In the genomic region with DNA sequence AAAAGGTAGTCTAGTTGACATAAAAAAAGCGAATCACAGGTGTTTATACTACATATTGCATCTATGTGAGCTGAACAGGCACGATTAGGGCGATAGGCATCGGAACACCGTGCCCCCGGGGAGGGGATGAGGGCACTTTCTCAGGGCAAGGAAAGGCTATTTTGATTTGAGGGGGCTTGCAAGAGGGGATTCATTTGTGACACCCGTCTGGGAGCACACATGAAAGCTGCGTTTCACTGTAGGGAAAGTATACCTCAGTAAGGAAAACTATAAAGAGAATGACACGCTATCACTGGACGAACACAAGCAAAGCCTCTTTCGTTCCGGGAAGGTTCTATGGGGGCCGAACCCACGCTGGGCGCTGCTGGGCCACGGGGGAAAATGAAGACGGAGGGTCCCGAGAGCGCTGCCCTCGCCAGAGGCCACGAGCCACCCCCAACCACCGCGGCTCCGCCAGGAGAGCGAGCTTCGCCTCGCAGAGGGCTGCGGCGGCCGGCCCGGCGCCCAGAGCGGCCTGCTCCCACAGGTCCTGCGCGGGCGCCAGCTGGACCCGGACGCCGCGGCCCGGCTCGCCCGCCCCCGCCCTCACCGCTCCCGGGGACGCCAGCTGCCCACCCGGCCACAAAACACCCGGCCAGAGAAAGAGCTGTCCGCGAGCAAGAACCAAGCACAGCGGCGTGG, we compare ENCODE assay signal across 1 cellular context.
TF ChIP-seq lines count a peak whose summit lies in the region.

No MANE protein-coding gene starts in this region.

TF ChIP-seq in K562, 482 proteins besides CTCF, POLR2A, EP300 and RAD21 (continued from another document):
- TF ChIP-seq, protein P1, sequence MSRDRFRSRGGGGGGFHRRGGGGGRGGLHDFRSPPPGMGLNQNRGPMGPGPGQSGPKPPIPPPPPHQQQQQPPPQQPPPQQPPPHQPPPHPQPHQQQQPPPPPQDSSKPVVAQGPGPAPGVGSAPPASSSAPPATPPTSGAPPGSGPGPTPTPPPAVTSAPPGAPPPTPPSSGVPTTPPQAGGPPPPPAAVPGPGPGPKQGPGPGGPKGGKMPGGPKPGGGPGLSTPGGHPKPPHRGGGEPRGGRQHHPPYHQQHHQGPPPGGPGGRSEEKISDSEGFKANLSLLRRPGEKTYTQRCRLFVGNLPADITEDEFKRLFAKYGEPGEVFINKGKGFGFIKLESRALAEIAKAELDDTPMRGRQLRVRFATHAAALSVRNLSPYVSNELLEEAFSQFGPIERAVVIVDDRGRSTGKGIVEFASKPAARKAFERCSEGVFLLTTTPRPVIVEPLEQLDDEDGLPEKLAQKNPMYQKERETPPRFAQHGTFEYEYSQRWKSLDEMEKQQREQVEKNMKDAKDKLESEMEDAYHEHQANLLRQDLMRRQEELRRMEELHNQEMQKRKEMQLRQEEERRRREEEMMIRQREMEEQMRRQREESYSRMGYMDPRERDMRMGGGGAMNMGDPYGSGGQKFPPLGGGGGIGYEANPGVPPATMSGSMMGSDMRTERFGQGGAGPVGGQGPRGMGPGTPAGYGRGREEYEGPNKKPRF (IDR thresholded peaks at IDR 0.05; ENCODE audit: low read depth, low read length) = no peak
- TF ChIP-seq, protein P2, sequence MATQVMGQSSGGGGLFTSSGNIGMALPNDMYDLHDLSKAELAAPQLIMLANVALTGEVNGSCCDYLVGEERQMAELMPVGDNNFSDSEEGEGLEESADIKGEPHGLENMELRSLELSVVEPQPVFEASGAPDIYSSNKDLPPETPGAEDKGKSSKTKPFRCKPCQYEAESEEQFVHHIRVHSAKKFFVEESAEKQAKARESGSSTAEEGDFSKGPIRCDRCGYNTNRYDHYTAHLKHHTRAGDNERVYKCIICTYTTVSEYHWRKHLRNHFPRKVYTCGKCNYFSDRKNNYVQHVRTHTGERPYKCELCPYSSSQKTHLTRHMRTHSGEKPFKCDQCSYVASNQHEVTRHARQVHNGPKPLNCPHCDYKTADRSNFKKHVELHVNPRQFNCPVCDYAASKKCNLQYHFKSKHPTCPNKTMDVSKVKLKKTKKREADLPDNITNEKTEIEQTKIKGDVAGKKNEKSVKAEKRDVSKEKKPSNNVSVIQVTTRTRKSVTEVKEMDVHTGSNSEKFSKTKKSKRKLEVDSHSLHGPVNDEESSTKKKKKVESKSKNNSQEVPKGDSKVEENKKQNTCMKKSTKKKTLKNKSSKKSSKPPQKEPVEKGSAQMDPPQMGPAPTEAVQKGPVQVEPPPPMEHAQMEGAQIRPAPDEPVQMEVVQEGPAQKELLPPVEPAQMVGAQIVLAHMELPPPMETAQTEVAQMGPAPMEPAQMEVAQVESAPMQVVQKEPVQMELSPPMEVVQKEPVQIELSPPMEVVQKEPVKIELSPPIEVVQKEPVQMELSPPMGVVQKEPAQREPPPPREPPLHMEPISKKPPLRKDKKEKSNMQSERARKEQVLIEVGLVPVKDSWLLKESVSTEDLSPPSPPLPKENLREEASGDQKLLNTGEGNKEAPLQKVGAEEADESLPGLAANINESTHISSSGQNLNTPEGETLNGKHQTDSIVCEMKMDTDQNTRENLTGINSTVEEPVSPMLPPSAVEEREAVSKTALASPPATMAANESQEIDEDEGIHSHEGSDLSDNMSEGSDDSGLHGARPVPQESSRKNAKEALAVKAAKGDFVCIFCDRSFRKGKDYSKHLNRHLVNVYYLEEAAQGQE (CRISPR knock-in tag; IDR thresholded peaks at IDR 0.05; ENCODE audit: low read depth) = 0 out of 2 replicates have a peak, but pooled peaks have one; percentile 4
- TF ChIP-seq KLF1 (tag; IDR thresholded peaks at IDR 0.05) = no peak
